In the genomic region with DNA sequence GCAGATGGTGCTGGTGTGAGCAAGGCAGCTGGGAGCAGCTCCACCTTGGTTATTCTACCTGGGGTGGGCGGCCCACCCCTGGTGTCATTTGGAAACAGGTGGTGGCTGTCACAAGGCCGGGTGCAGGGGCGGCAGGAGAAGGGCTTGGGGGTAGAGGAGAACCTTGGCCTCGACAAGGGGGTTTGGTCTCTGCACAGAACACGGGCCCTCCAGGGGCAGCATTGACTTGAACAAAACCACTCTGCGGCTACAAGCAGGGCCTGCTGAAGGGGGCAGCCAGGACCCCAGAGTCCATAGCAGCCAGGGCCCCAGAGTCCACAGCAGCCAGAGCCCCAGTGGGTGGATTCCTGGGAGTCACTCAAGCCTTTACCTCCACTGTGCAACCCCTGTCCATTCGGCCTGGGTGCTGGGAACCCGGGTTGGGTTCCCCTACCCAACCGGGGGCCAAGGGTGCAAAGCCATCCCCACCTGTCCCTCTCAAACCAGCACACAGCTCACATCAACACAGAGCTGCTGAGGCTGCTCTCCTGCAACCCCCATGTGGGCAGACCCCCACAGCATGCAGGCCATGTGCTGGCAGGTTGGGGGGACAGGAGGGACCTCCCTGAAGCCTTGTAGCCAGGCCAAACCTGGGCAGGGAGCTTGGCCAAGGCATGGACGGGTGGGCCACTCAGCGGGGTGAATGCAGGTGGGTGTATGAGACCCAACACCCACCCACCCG, we compare ENCODE assay signal across 20 cellular contexts. TPM values are rescaled to one million over a fixed set of nuclear protein-coding genes. Genes with fewer than 3 reads are reported as not detected.
"Had no signal": no experiment of that assay in that cellular context is flagged by ENCODE, and none has a peak within 500 bp of the region (broad histone marks: within the 10 kb centered on the region; RNA-seq: fewer than 3 reads in every experiment).

No MANE protein-coding gene starts in this region.

- ATAC-seq: left lobe of liver; psoas muscle; right cardiac atrium; stimulated activated naive CD8-positive, alpha-beta T cell treated with anti-CD3 and anti-CD28 coated beads, Interleukin-15, amount 100 ng/mL, for 72 hours; WTC11 had no signal

- H3K27ac ChIP-seq: psoas muscle, skin epidermis had no signal

- H3K9me3 Mint-ChIP-seq: activated T-helper 1 cell treated with anti-CD3 and anti-CD28 coated beads, Interleukin-12 subunit alpha, Interleukin-12 subunit beta, Interleukin-2, Interleukin-4 antibody, amounts not matched to agents 30 ng/mL and 10 ng/mL and 1 ng/mL, durations not matched to agents 14 hours and 24 hours and 36 hours; brain; stimulated activated naive CD8-positive, alpha-beta T cell treated with anti-CD3 and anti-CD28 coated beads, Interleukin-15, amount 100 ng/mL, for 72 hours; WTC11 had no signal

- FAIRE-seq: colon, frontal cortex, keratinocyte had no signal

- H3K4me3 Mint-ChIP-seq: activated T-helper 1 cell treated with anti-CD3 and anti-CD28 coated beads, Interleukin-12 subunit alpha, Interleukin-12 subunit beta, Interleukin-2, Interleukin-4 antibody, amounts not matched to agents 30 ng/mL and 10 ng/mL and 1 ng/mL, durations not matched to agents 14 hours and 24 hours and 36 hours; brain; stimulated activated naive CD8-positive, alpha-beta T cell treated with anti-CD3 and anti-CD28 coated beads, Interleukin-15, amount 100 ng/mL, for 72 hours; WTC11 had no signal

- H3K9me3 ChIP-seq: psoas muscle had no signal

- H3K27ac Mint-ChIP-seq: brain, WTC11 had no signal

- DNase-seq: activated CD4-positive, alpha-beta T cell treated with anti-CD3 and anti-CD28 coated beads for 4 hours; activated CD8-positive, alpha-beta memory T cell treated with anti-CD3 and anti-CD28 coated beads for 24 hours; activated naive CD4-positive, alpha-beta T cell; anterior cingulate cortex; central memory CD4-positive, alpha-beta T cell; hypothalamus; psoas muscle; right cardiac atrium; stimulated activated CD4-positive, alpha-beta T cell treated with anti-CD3 and anti-CD28 coated beads, Interleukin-15, amount 100 ng/mL, for 24 hours; stimulated activated CD4-positive, alpha-beta T cell treated with anti-CD3 and anti-CD28 coated beads, Interleukin-2, amount 100 ng/mL, for 48 hours; stimulated activated naive CD8-positive, alpha-beta T cell treated with anti-CD3 and anti-CD28 coated beads, Interleukin-15, amount 100 ng/mL, for 72 hours; trophoblast cell had no signal

- H3K27me3 Mint-ChIP-seq: brain; stimulated activated naive CD8-positive, alpha-beta T cell treated with anti-CD3 and anti-CD28 coated beads, Interleukin-15, amount 100 ng/mL, for 72 hours had no signal

- H3K4me3 ChIP-seq: psoas muscle, skin epidermis had no signal

RNA-seq across cellular contexts. Expression of a gene that starts 17.8 kb away (rescaled TPM):
- total RNA-seq: left lobe of liver, psoas muscle had no signal
